23 cellular contexts compared by ENCODE assay signal in genomic region chr13:111398715-111399299, GRCh38.
A peak's percentile ranks its signal among the peaks of the same experiment; 100 is the strongest.
DNase-seq lines count a peak whose midpoint lies in the region; ATAC-seq, FAIRE-seq and TF ChIP-seq lines count a peak whose summit lies in the region.
"Had no signal": no experiment of that assay in that cellular context is flagged by ENCODE, and none has a peak within 500 bp of the region (broad histone marks: within the 10 kb centered on the region; RNA-seq: fewer than 3 reads in every experiment).

No MANE protein-coding gene starts in this region.

- H3K36me3 ChIP-seq in H1 (ENCODE audit: control insufficient read depth in 2 of 4, insufficient read depth in 4 of 4, low read length in 3 of 4): no peaks in the 10 kb centered on the region
- H3K36me3 ChIP-seq: ascending aorta, MG63, SJSA1, uterus had no signal

- no peak overlapping the region for H3K4me3 Mint-ChIP-seq in activated CD8-positive, alpha-beta memory T cell treated with anti-CD3 and anti-CD28 coated beads, Interleukin-2, amount 10 ng/mL, durations not matched to agents 7 days and 5 days
- no peak overlapping the region for H3K4me3 Mint-ChIP-seq in type B pancreatic cell
- H3K4me3 Mint-ChIP-seq: activated B cell treated with CpG ODN at 0.5 μM for 24 hours; activated CD8-positive, alpha-beta T cell treated with anti-CD3 and anti-CD28 coated beads for 36 hours; activated naive CD4-positive, alpha-beta T cell treated with anti-CD3 and anti-CD28 coated beads, Interleukin-2, amount 50 U/mL, for 24 hours; activated T-cell treated with anti-CD3 and anti-CD28 coated beads, Interleukin-2, amount 50 U/mL, for 72 hours; T-helper 2 cell treated with Interferon-gamma antibody and Interleukin-4, amounts not matched to agents 5 μg/mL and 100 μg/mL, for 36 hours had no signal

- H3K14ac ChIP-seq in H1 (ENCODE audit: insufficient read length): no peak overlapping the region

- no peak overlapping the region for H3K23ac ChIP-seq in H1 (ENCODE audit: insufficient read length)

- H3K18ac ChIP-seq in H1 (ENCODE audit: extremely low read depth, low read length): no peak overlapping the region

- no peak overlapping the region for H4K91ac ChIP-seq in H1 (replicated peaks; ENCODE audit: insufficient read length, low read length)

- no peaks in the 10 kb centered on the region for H3K79me2 ChIP-seq in H1 (ENCODE audit: control insufficient read depth in 1 of 2, insufficient read depth in 2 of 2, low read length in 2 of 2)

- peak; percentile 18 for DNase-seq in activated CD8-positive, alpha-beta memory T cell treated with anti-CD3 and anti-CD28 coated beads, Interleukin-2, amount 10 ng/mL, durations not matched to agents 7 days and 5 days
- no peak for DNase-seq in activated CD8-positive, alpha-beta memory T cell treated with anti-CD3 and anti-CD28 coated beads, Interleukin-2, amount 50 U/mL, for 48 hours
- peak; percentile 14 for DNase-seq in LNCaP clone FGC (ENCODE audit: low read depth)
- no peak for DNase-seq in H1 (ENCODE audit: low read depth in 1 of 2, low spot score in 2 of 2)
- peak; percentile 42 for DNase-seq in type B pancreatic cell (ENCODE audit: extremely low spot score, unreplicated experiment)
- no peak for DNase-seq in DMS53 treated with DMSO at 0.1 percent for 48 hours (lab: John Stamatoyannopoulos, UW; ENCODE audit: unreplicated experiment)
- DNase-seq in NCI-H345 (lab: John Stamatoyannopoulos, UW): no peak
- DNase-seq in T-helper 9 cell: no peak
- DNase-seq: activated B cell treated with CpG ODN at 0.5 μM for 24 hours; activated CD8-positive, alpha-beta T cell treated with anti-CD3 and anti-CD28 coated beads for 36 hours; activated T-cell treated with anti-CD3 and anti-CD28 coated beads, Interleukin-2, amount 50 U/mL, for 72 hours; kidney; MG63; PC-9; retina; stimulated activated CD4-positive, alpha-beta T cell treated with anti-CD3 and anti-CD28 coated beads, Interleukin-15, amount 100 ng/mL, for 24 hours; substantia nigra; uterus had no signal

- H3K4me3 ChIP-seq in LNCaP clone FGC (ENCODE audit: low read depth, low read length): no peak overlapping the region
- H3K4me3 ChIP-seq in H1 (ENCODE audit: extremely low read depth in 1 of 4, insufficient read depth in 2 of 4, low read depth in 3 of 4, low read length in 4 of 4): no peak overlapping the region
- H3K4me3 ChIP-seq: ascending aorta, MG63, PC-9, SJSA1, uterus had no signal

- no peak overlapping the region for H2BK20ac ChIP-seq in H1 (ENCODE audit: low read length)

- no peak overlapping the region for H2AFZ ChIP-seq in H1 (ENCODE audit: low read length)
- H2AFZ ChIP-seq: PC-9 had no signal

- WGBS in H1 (ENCODE audit: extremely low coverage in 1 of 2, insufficient coverage in 1 of 2, insufficient read length in 1 of 2, insufficient replicate concordance in 2 of 2, low coverage in 1 of 2, low lambda C conversion rate in 2 of 2, missing lambda C conversion rate in 1 of 2), 2 experiments: 86% methylated on average over 18 of the region's 18 CpGs; no CpG with 5 or more reads in 1 of the 2 experiments

- no peak overlapping the region for H3K27ac ChIP-seq in H1 (ENCODE audit: low read depth, low read length)
- H3K27ac ChIP-seq: ascending aorta, PC-9, SJSA1, uterus had no signal

- no peak overlapping the region for H2AK5ac ChIP-seq in H1 (ENCODE audit: low read depth, low read length)

- H3K79me1 ChIP-seq in H1 (ENCODE audit: low read depth, low read length): no peaks in the 10 kb centered on the region

- H3K4me2 ChIP-seq in H1 (ENCODE audit: insufficient read depth in 1 of 2, low read depth in 2 of 2, low read length in 2 of 2): no peak overlapping the region
- H3K4me2 ChIP-seq: PC-9 had no signal

- TF ChIP-seq EP300 in H1 (IDR thresholded peaks at IDR 0.05; ENCODE audit: borderline replicate concordance in 1 of 2, low read depth in 2 of 2, low read length in 2 of 2): no peak

- H3K27me3 ChIP-seq in H1 (replicated peaks in 1 of 4; ENCODE audit: control insufficient read depth in 3 of 4, extremely low read depth in 1 of 4, insufficient read depth in 3 of 4, low read length in 3 of 4): no peaks in the 10 kb centered on the region
- H3K27me3 ChIP-seq: ascending aorta, MG63, uterus had no signal

- H2BK5ac ChIP-seq in H1 (ENCODE audit: low read depth, low read length): no peak overlapping the region

- H3K9ac ChIP-seq in H1 (replicated peaks in 1 of 4; ENCODE audit: extremely low read depth in 1 of 4, low read depth in 3 of 4, low read length in 3 of 4): no peak overlapping the region

- no peaks in the 10 kb centered on the region for H3K9me3 Mint-ChIP-seq in activated CD8-positive, alpha-beta memory T cell treated with anti-CD3 and anti-CD28 coated beads, Interleukin-2, amount 10 ng/mL, durations not matched to agents 7 days and 5 days (ENCODE audit: low read depth)
- no peaks in the 10 kb centered on the region for H3K9me3 Mint-ChIP-seq in type B pancreatic cell
- H3K9me3 Mint-ChIP-seq: activated CD8-positive, alpha-beta T cell treated with anti-CD3 and anti-CD28 coated beads for 36 hours; activated naive CD4-positive, alpha-beta T cell treated with anti-CD3 and anti-CD28 coated beads, Interleukin-2, amount 50 U/mL, for 24 hours; T-helper 2 cell treated with Interferon-gamma antibody and Interleukin-4, amounts not matched to agents 5 μg/mL and 100 μg/mL, for 36 hours had no signal

- no peak overlapping the region for H2BK120ac ChIP-seq in H1 (replicated peaks; ENCODE audit: low read depth, low read length)

- H4K5ac ChIP-seq in H1 (ENCODE audit: insufficient read length, low read depth, low read length): no peak overlapping the region

- no peak for FAIRE-seq in H1 (lab: Jason Lieb, UNC)
- FAIRE-seq: kidney had no signal

- TF ChIP-seq CTCF in LNCaP clone FGC (IDR thresholded peaks at IDR 0.05; ENCODE audit: control insufficient read depth, extremely low read depth, insufficient read depth) (peak; percentile 96), H1 (IDR thresholded peaks at IDR 0.05; ENCODE audit: control extremely low read depth in 1 of 3, insufficient read depth in 1 of 3, low read depth in 1 of 3, low read length in 3 of 3) (no peak), type B pancreatic cell (conservative IDR thresholded peaks at IDR 0.05) (no peak)

- H3K4ac ChIP-seq in H1 (replicated peaks; ENCODE audit: insufficient read length, low read depth, low read length): no peak overlapping the region

- H3K56ac ChIP-seq in H1 (replicated peaks; ENCODE audit: insufficient read length, low read depth, low read length): no peak overlapping the region

- H2BK12ac ChIP-seq in H1 (ENCODE audit: low read depth, low read length): no peak overlapping the region

- H4K20me1 ChIP-seq in H1 (replicated peaks in 1 of 2; ENCODE audit: control insufficient read depth in 1 of 2, insufficient read depth in 2 of 2, low read length in 2 of 2): no peaks in the 10 kb centered on the region

- no peaks in the 10 kb centered on the region for H3K4me1 Mint-ChIP-seq in activated CD8-positive, alpha-beta memory T cell treated with anti-CD3 and anti-CD28 coated beads, Interleukin-2, amount 10 ng/mL, durations not matched to agents 7 days and 5 days
- H3K4me1 Mint-ChIP-seq in type B pancreatic cell (ENCODE audit: unreplicated experiment): no peaks in the 10 kb centered on the region
- H3K4me1 Mint-ChIP-seq: activated B cell treated with CpG ODN at 0.5 μM for 24 hours had no signal

- no peak for ATAC-seq in activated CD8-positive, alpha-beta memory T cell treated with anti-CD3 and anti-CD28 coated beads, Interleukin-2, amount 10 ng/mL, durations not matched to agents 7 days and 5 days
- ATAC-seq: activated CD8-positive, alpha-beta T cell treated with anti-CD3 and anti-CD28 coated beads for 36 hours; activated T-cell treated with anti-CD3 and anti-CD28 coated beads, Interleukin-2, amount 50 U/mL, for 72 hours; esophagus mucosa had no signal

- POLR2A ChIA-PET in H1 (lab: Charles Lee; ENCODE audit: partially characterized antibody): no interaction called here

- no peak for TF ChIP-seq POLR2A in H1 (IDR thresholded peaks at IDR 0.05; ENCODE audit: control extremely low read depth in 1 of 2, low read depth in 2 of 2, low read length in 2 of 2)

- 0 out of 2 replicates have a peak overlapping the region, but pooled peaks have one; percentile 61 for H2BK15ac ChIP-seq in H1 (ENCODE audit: low read length)

- H3K4me1 ChIP-seq in H1 (replicated peaks in 1 of 4; ENCODE audit: control insufficient read depth in 3 of 4, insufficient read depth in 4 of 4, low read length in 3 of 4): no peaks in the 10 kb centered on the region; a peak in 1 of 7 replicates
- H3K4me1 ChIP-seq: ascending aorta, SJSA1, uterus had no signal

- H3K36me3 Mint-ChIP-seq in activated CD8-positive, alpha-beta memory T cell treated with anti-CD3 and anti-CD28 coated beads, Interleukin-2, amount 10 ng/mL, durations not matched to agents 7 days and 5 days: no peaks in the 10 kb centered on the region
- H3K36me3 Mint-ChIP-seq in type B pancreatic cell: no peaks in the 10 kb centered on the region
- H3K36me3 Mint-ChIP-seq: activated naive CD4-positive, alpha-beta T cell treated with anti-CD3 and anti-CD28 coated beads, Interleukin-2, amount 50 U/mL, for 24 hours had no signal

- no peak overlapping the region for H3K27ac Mint-ChIP-seq in activated CD8-positive, alpha-beta memory T cell treated with anti-CD3 and anti-CD28 coated beads, Interleukin-2, amount 10 ng/mL, durations not matched to agents 7 days and 5 days
- no peak overlapping the region for H3K27ac Mint-ChIP-seq in type B pancreatic cell
- H3K27ac Mint-ChIP-seq: activated B cell treated with CpG ODN at 0.5 μM for 24 hours; activated CD8-positive, alpha-beta T cell treated with anti-CD3 and anti-CD28 coated beads for 36 hours; activated naive CD4-positive, alpha-beta T cell treated with anti-CD3 and anti-CD28 coated beads, Interleukin-2, amount 50 U/mL, for 24 hours; activated T-cell treated with anti-CD3 and anti-CD28 coated beads, Interleukin-2, amount 50 U/mL, for 72 hours; T-helper 2 cell treated with Interferon-gamma antibody and Interleukin-4, amounts not matched to agents 5 μg/mL and 100 μg/mL, for 36 hours had no signal

- H3K9me3 ChIP-seq in H1 (ENCODE audit: insufficient read depth in 2 of 2, low read depth in 1 of 2, low read length in 1 of 2): peaks cover 0 to 4% of the 10 kb centered on the region in 2 experiments; a peak in 1 of 4 replicates
- H3K9me3 ChIP-seq: ascending aorta, MG63, uterus had no signal

- no peak overlapping the region for H4K8ac ChIP-seq in H1 (ENCODE audit: extremely low read depth, insufficient read depth, low read length)

- no peak for TF ChIP-seq RAD21 in H1 (IDR thresholded peaks at IDR 0.05 in 1 of 2, conservative IDR thresholded peaks at IDR 0.05 in 1 of 2; ENCODE audit: low read depth in 2 of 2, low read length in 2 of 2)

- no peaks in the 10 kb centered on the region for H3K23me2 ChIP-seq in H1 (ENCODE audit: low read depth, low read length)

- no peaks in the 10 kb centered on the region for H3K27me3 Mint-ChIP-seq in activated CD8-positive, alpha-beta memory T cell treated with anti-CD3 and anti-CD28 coated beads, Interleukin-2, amount 10 ng/mL, durations not matched to agents 7 days and 5 days
- peaks cover 21% of the 10 kb centered on the region for H3K27me3 Mint-ChIP-seq in type B pancreatic cell
- H3K27me3 Mint-ChIP-seq: activated B cell treated with CpG ODN at 0.5 μM for 24 hours; activated CD8-positive, alpha-beta T cell treated with anti-CD3 and anti-CD28 coated beads for 36 hours; activated naive CD4-positive, alpha-beta T cell treated with anti-CD3 and anti-CD28 coated beads, Interleukin-2, amount 50 U/mL, for 24 hours had no signal

- CTCF ChIA-PET in activated CD8-positive, alpha-beta memory T cell treated with anti-CD3 and anti-CD28 coated beads, Interleukin-2, amount 10 ng/mL, durations not matched to agents 7 days and 5 days (lab: Charles Lee): interaction anchor here (1.2 kb wide), 1 partner anchor 114 kb away, joined by 3 read pairs; no protein-coding TSS in a partner anchor
- CTCF ChIA-PET in H1 (lab: Charles Lee; ENCODE audit: partially characterized antibody): interaction anchor here (1.8 to 6.0 kb wide), 2 partner anchors 30 to 54 kb away, joined by 4 to 21 read pairs; no protein-coding TSS in a partner anchor

Comparison
In these comparisons a context has a peak if more than half of its experiments do, and no peak if none do; other contexts are left out.
1. DNase-seq: peak in activated CD8-positive, alpha-beta memory T cell treated with anti-CD3 and anti-CD28 coated beads, Interleukin-2, amount 10 ng/mL, durations not matched to agents 7 days and 5 days (single experiment), LNCaP clone FGC (single experiment) and type B pancreatic cell (single experiment); none in activated CD8-positive, alpha-beta memory T cell treated with anti-CD3 and anti-CD28 coated beads, Interleukin-2, amount 50 U/mL, for 48 hours (single experiment), H1 (0 of 2), DMS53 treated with DMSO at 0.1 percent for 48 hours (single experiment), NCI-H345 (single experiment) and T-helper 9 cell (single experiment).